Comparison of ENCODE assay signal across 11 cellular contexts in the genomic region with DNA sequence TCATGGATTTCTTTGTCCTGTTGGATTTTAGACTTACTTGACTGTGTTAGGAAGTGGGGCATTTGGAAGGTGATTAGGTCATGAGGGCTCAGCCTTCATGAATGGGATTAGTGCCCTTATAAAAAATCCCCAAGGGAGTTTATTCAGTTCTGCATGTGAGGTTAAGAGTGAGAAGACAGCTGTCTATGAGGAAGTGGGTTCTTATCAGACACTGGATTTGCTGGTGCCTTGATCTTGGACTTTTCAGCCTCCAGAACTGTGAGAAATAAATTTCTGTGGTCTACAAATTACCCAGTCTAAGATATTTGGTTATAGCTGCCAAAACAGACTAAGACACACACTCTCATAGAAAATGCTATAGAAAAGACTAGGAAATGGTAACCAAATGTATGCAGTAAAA.
"Had no signal": no experiment of that assay in that cellular context is flagged by ENCODE, and none has a peak within 500 bp of the region (broad histone marks: within the 10 kb centered on the region; RNA-seq: fewer than 3 reads in every experiment).

No MANE protein-coding gene starts in this region.

- H3K27me3 ChIP-seq: ascending aorta, gastroesophageal sphincter, ovary, right lobe of liver had no signal

- DNase-seq: activated naive CD4-positive, alpha-beta T cell; activated naive CD8-positive, alpha-beta T cell treated with anti-CD3 and anti-CD28 coated beads, Interleukin-2, amount 10 ng/mL, durations not matched to agents 7 days and 5 days; activated T-cell treated with anti-CD3 and anti-CD28 coated beads for 4 hours; erythroblast; ovary; right lobe of liver; stimulated activated CD4-positive, alpha-beta T cell treated with anti-CD3 and anti-CD28 coated beads, Interleukin-1b, Interleukin-23, amount 100 ng/mL, for 48 hours; stimulated activated naive CD8-positive, alpha-beta T cell treated with anti-CD3 and anti-CD28 coated beads, Interleukin-15, amount 100 ng/mL, for 72 hours had no signal

- H3K36me3 ChIP-seq: ascending aorta, gastroesophageal sphincter, ovary, right lobe of liver had no signal

- H3K4me3 ChIP-seq: ascending aorta, gastroesophageal sphincter, lung, ovary, right lobe of liver had no signal

- H3K27ac ChIP-seq: ascending aorta, gastroesophageal sphincter, ovary, right lobe of liver had no signal
